ENCODE assay signal across 8 cellular contexts in genomic region chr5:43601454-43602260, GRCh38. TPM values are rescaled to one million over a fixed set of nuclear protein-coding genes. Genes with fewer than 3 reads are reported as not detected.
DNase-seq lines count a peak whose midpoint lies in the region; ATAC-seq, FAIRE-seq and TF ChIP-seq lines count a peak whose summit lies in the region.
"Had no signal": no experiment of that assay in that cellular context is flagged by ENCODE, and none has a peak within 500 bp of the region (broad histone marks: within the 10 kb centered on the region; RNA-seq: fewer than 3 reads in every experiment).

No MANE protein-coding gene starts in this region.

- H3K27me3 ChIP-seq in ascending aorta (no peaks in the 10 kb centered on the region), left lung (no peaks in the 10 kb centered on the region), upper lobe of right lung (no peaks in the 10 kb centered on the region)

- peak; percentile 46 for DNase-seq in GM10248 (ENCODE audit: extremely low spot score)
- peak; percentile 52 for DNase-seq in H54 (ENCODE audit: insufficient read length, low spot score)
- peak; percentile 44 to 77 for DNase-seq in NCI-H2081 (lab: John Stamatoyannopoulos, UW)
- DNase-seq in ascending aorta (ENCODE audit: low spot score in 2 of 2), result no peak
- DNase-seq in left lung, result no peak
- no peak for DNase-seq in upper lobe of right lung
- DNase-seq in NCI-H1436 (lab: John Stamatoyannopoulos, UW), result no peak

- TF ChIP-seq CTCF in GM10248 (IDR thresholded peaks at IDR 0.05; ENCODE audit: control extremely low read depth, extremely low read depth, low read depth, missing control alignments), result no peak
- no peak for TF ChIP-seq CTCF in ascending aorta (IDR thresholded peaks at IDR 0.05)
- TF ChIP-seq CTCF in left lung (IDR thresholded peaks at IDR 0.05), result no peak
- TF ChIP-seq CTCF in upper lobe of right lung (IDR thresholded peaks at IDR 0.05), result no peak

- intact Hi-C loops in ascending aorta (cut with DNase I) (loop anchor here (1.0 to 5.0 kb wide), 2 partner anchors 117 to 479 kb away; partner anchors contain the start of gene ZNF131), left lung (cut with DNase I) (no loop called here), upper lobe of right lung (cut with DNase I) (no loop called here)

- FAIRE-seq in H54 (lab: Jason Lieb, UNC), result peak; percentile 81
- FAIRE-seq: endometrium had no signal

- POLR2A ChIA-PET in GM10248 (lab: Yijun Ruan, JAX), result no interaction called here

- CTCF ChIA-PET in GM10248 (lab: Yijun Ruan, JAX), result interaction anchor here (1.4 to 2.6 kb wide), 4 partner anchors 8 to 49 kb away, joined by 3 to 7 read pairs (median 6); no protein-coding TSS in a partner anchor

- peak; percentile 9 for ATAC-seq in left lung
- ATAC-seq in upper lobe of right lung, result no peak

- H3K27ac ChIP-seq in ascending aorta (peak overlapping the region; percentile 86 to 95), left lung (peak overlapping the region; percentile 85 to 86), upper lobe of right lung (peak overlapping the region; percentile 88)

- H3K9me3 ChIP-seq in ascending aorta (no peaks in the 10 kb centered on the region), left lung (no peaks in the 10 kb centered on the region), upper lobe of right lung (no peaks in the 10 kb centered on the region)

- no peaks in the 10 kb centered on the region for H3K36me3 ChIP-seq in ascending aorta
- H3K36me3 ChIP-seq in left lung, result peaks cover 0 to 2% of the 10 kb centered on the region in 2 donors
- no peaks in the 10 kb centered on the region for H3K36me3 ChIP-seq in upper lobe of right lung

- peaks cover 2 to 9% of the 10 kb centered on the region in 2 donors for H3K4me1 ChIP-seq in ascending aorta
- H3K4me1 ChIP-seq in left lung, result peaks cover 7 to 23% of the 10 kb centered on the region in 2 donors
- H3K4me1 ChIP-seq in upper lobe of right lung, result peaks cover 20% of the 10 kb centered on the region

- TF ChIP-seq POLR2A in H54 (IDR thresholded peaks at IDR 0.05; ENCODE audit: low read depth, low read length), result no peak

- H3K4me3 ChIP-seq in ascending aorta (peak overlapping the region; percentile 82 to 97), left lung (peak overlapping the region; percentile 86 to 89), upper lobe of right lung (peak overlapping the region; percentile 87)

RNA-seq across cellular contexts. Expression of gene NNT, which starts 1.3 kb away (rescaled TPM):
- total RNA-seq in ascending aorta (13.3 TPM), left lung (100 to 1,000 TPM in 1 of 2 donors, 10 to 100 TPM in 1; 72.5 to 112 TPM), upper lobe of right lung (67.7 TPM)

RNA-seq across cellular contexts. Expression of gene PAIP1, which starts 44.8 kb away (rescaled TPM):
- total RNA-seq in ascending aorta, result 93.6 TPM
- 10 to 100 TPM; 78.2 to 78.6 TPM for total RNA-seq in left lung
- 82.3 TPM for total RNA-seq in upper lobe of right lung

Comparison
In these comparisons a context has a peak if more than half of its experiments do, and no peak if none do; other contexts are left out.
1. DNase-seq: peak in GM10248 (single experiment), H54 (single experiment) and NCI-H2081 (2 of 2); none in ascending aorta (0 of 2), left lung (0 of 2), upper lobe of right lung (single experiment) and NCI-H1436 (single experiment).
2. Peak in every context shown above with its lines, with median percentiles within 50 percentile points of each other: H3K27ac ChIP-seq and H3K4me3 ChIP-seq.